Comparison of ENCODE assay signal across 1 cellular context in the genomic region with DNA sequence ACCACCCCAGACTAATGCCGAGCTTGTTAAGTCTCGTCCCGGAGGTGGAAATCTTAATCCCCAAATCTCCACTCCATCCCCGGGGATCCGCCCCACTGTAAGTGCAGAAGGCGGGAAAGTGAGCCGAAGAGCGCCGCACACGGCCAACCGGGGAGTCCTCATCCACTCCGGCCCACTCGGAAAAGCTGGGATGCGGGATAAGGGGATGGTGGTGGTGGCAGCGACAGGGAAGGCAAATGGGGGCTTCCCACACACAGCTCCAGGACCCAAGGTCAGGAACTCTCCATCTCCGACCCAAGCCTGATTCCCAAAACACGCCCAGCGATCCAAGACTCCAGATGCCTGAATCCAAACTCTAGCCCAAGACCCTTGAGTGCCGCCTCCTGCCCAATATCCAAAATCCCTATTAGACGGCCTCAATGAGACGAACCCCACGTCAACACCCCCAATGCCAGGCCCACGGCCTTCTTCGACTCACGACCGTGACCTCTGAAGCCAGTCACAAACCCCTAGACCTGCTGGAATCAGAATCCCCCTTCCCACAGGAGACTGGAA.
TF ChIP-seq lines count a peak whose summit lies in the region.

No MANE protein-coding gene starts in this region.

TF ChIP-seq in H1, 55 proteins besides CTCF, POLR2A, EP300 and RAD21:
- peak; percentile 9; the same call in 1 of the 2 replicates for TF ChIP-seq POLR2AphosphoS5 (IDR thresholded peaks at IDR 0.05; ENCODE audit: low read depth, low read length)
- no peak for TF ChIP-seq CREB1 (IDR thresholded peaks at IDR 0.05)
- TF ChIP-seq KDM4A (IDR thresholded peaks at IDR 0.05; ENCODE audit: low read depth, low read length, severe bottlenecking), result peak; percentile 54
- peak; percentile 68 for TF ChIP-seq E2F6 (IDR thresholded peaks at IDR 0.05)
